ENCODE assay signal across 7 cellular contexts in genomic region chr3:63911395-63911900, GRCh38. TPM values are rescaled to one million over a fixed set of nuclear protein-coding genes. Genes with fewer than 3 reads are reported as not detected.
A peak's percentile ranks its signal among the peaks of the same experiment; 100 is the strongest.
DNase-seq lines count a peak whose midpoint lies in the region; ATAC-seq and TF ChIP-seq lines count a peak whose summit lies in the region.

No MANE protein-coding gene starts in this region.

- TF ChIP-seq CTCF in right lobe of liver (IDR thresholded peaks at IDR 0.05): no peak
- no peak for TF ChIP-seq CTCF in transverse colon (IDR thresholded peaks at IDR 0.05)

- in situ Hi-C loops in transverse colon (cut with MboI; ENCODE audit: low pct_ligation_motif_present in 1 of 4, low pct_unique_long_range_greater_than_20kb in 1 of 4, low sequenced_read_pairs in 3 of 4): no loop called here

- TF ChIP-seq POLR2A in right lobe of liver (IDR thresholded peaks at IDR 0.05): no peak
- TF ChIP-seq POLR2A in transverse colon (IDR thresholded peaks at IDR 0.05): no peak

- H3K4me1 ChIP-seq in adipocyte (ENCODE audit: control insufficient read depth, insufficient read depth, low read length) (peaks cover 42% of the 10 kb centered on the region), right lobe of liver (peaks cover 0 to 30% (median 8%) of the 10 kb centered on the region in 4 donors), transverse colon (peaks cover 6 to 46% (median 28%) of the 10 kb centered on the region in 4 donors)

- H3K4me3 ChIP-seq in adipocyte (ENCODE audit: low read length) (peak overlapping the region; percentile 90), right lobe of liver (peak overlapping the region; percentile 79 to 88 (median 81)), transverse colon (peak overlapping the region; percentile 62 to 81 (median 72))

- peak; percentile 12 for ATAC-seq in GM18519 (IDR thresholded peaks at IDR 0.05; ENCODE audit: low FRiP score, unreplicated experiment)
- ATAC-seq in HG03378 (IDR thresholded peaks at IDR 0.05; ENCODE audit: unreplicated experiment): peak; percentile 34
- ATAC-seq in right lobe of liver: no peak
- no peak for ATAC-seq in left colon

- H3K27ac ChIP-seq in right lobe of liver (peak overlapping the region; percentile 92 to 95 (median 94)), transverse colon (peak overlapping the region; percentile 96 to 99 (median 98))

- TF ChIP-seq EP300 in transverse colon (IDR thresholded peaks at IDR 0.05; ENCODE audit: low read depth): no peak

- H3K9me3 ChIP-seq in adipocyte (ENCODE audit: control insufficient read depth, low read length) (no peaks in the 10 kb centered on the region), right lobe of liver (no peaks in the 10 kb centered on the region), transverse colon (no peaks in the 10 kb centered on the region)

- peak overlapping the region; percentile 89 for H3K9ac ChIP-seq in adipocyte (ENCODE audit: low read length)

- intact Hi-C loops in right lobe of liver (cut with DNase I) (loop anchor here in 1 of 2 donors (10.0 kb wide), 1 partner anchor 83 kb away; no protein-coding TSS in a partner anchor), transverse colon (cut with DNase I; ENCODE audit: low total_unique reads) (loop anchor here (10.0 kb wide), 1 partner anchor 83 kb away; no protein-coding TSS in a partner anchor), left colon (cut with DNase I, micrococcal nuclease) (no loop called here), posterior vena cava (cut with DNase I) (loop anchor here (10.0 kb wide), 1 partner anchor 83 kb away; no protein-coding TSS in a partner anchor)

- H3K36me3 ChIP-seq in adipocyte (ENCODE audit: control insufficient read depth, insufficient read depth, low read length, severe bottlenecking) (peaks cover 13% of the 10 kb centered on the region), right lobe of liver (no peaks in the 10 kb centered on the region), transverse colon (no peaks in the 10 kb centered on the region)

- DNase-seq in adipocyte (ENCODE audit: low read depth) (no peak), right lobe of liver (no peak), transverse colon (no peak), left colon (no peak), posterior vena cava (ENCODE audit: low spot score) (no peak)

- WGBS in right lobe of liver (ENCODE audit: insufficient coverage, low coverage, low lambda C conversion rate, missing lambda C conversion rate): under 1% methylated on average over 24 of the region's 24 CpGs
- WGBS in transverse colon (ENCODE audit: low coverage in 1 of 2), 2 donors: 2 to 3% methylated on average over 12 to 20 of the region's 24 CpGs

- no peaks in the 10 kb centered on the region for H3K27me3 ChIP-seq in adipocyte (replicated peaks; ENCODE audit: control insufficient read depth, insufficient read depth, low read length)
- no peaks in the 10 kb centered on the region for H3K27me3 ChIP-seq in right lobe of liver
- no peaks in the 10 kb centered on the region for H3K27me3 ChIP-seq in transverse colon

RNA-seq across cellular contexts. Expression of gene SCAANT1, which starts 0.7 kb away (rescaled TPM):
- total RNA-seq in right lobe of liver (not detected), transverse colon (not detected), left colon (not detected), posterior vena cava (not detected)

RNA-seq across cellular contexts. Expression of gene ATXN7, which starts 47.8 kb away (rescaled TPM):
- total RNA-seq in right lobe of liver (10 to 100 TPM; 14.6 to 18.6 (median 15.0) TPM), transverse colon (100 to 1,000 TPM in 1 of 4 donors, 10 to 100 TPM in 3; 44.8 to 113 (median 51.0) TPM), left colon (10 to 100 TPM; 32.4 to 45.9 TPM), posterior vena cava (10 to 100 TPM; 25.5 to 31.0 TPM)

RNA-seq across cellular contexts. Expression of gene THOC7, which starts 47.8 kb away (rescaled TPM):
- total RNA-seq in right lobe of liver (10 to 100 TPM; 21.8 to 38.8 (median 28.7) TPM), transverse colon (10 to 100 TPM in 3 of 4 donors, 1 to 10 TPM in 1; 5.2 to 54.5 (median 40.8) TPM), left colon (10 to 100 TPM; 54.0 to 62.1 TPM), posterior vena cava (10 to 100 TPM; 69.7 to 74.3 TPM)

Comparison
In these comparisons a context has a peak if more than half of its experiments do, and no peak if none do; other contexts are left out.
1. ATAC-seq: peak in GM18519 (single experiment) and HG03378 (single experiment); none in right lobe of liver (0 of 4) and left colon (single experiment).
2. intact Hi-C loops: an anchor here in transverse colon (10.0 kb wide) and posterior vena cava (10.0 kb wide); none called in left colon.
3. Peak in every context shown above with its lines, with median percentiles within 50 percentile points of each other: H3K4me3 ChIP-seq.